ENCODE assay signal across 11 cellular contexts in the genomic region with DNA sequence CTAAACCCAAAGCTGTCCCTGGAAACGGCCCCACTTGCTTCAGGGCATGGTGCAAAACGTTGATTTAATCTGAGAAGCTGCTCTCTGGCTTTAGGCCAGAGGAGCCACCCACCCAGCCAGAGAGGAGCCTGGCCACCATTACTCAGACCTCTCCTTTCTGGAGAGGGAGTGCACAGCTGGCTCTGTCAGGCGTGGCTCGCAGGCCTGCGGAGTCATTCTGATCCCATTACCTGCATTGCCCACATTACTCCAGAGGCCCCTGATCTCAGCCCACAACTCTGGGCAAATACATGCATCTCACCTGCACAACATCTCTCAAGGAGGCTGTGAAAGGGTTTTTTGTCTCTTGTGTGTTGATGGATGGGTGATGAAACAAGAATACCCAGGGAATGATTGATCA.
DNase-seq lines count a peak whose midpoint lies in the region; ATAC-seq lines count a peak whose summit lies in the region.
"Had no signal": no experiment of that assay in that cellular context is flagged by ENCODE, and none has a peak within 500 bp of the region (broad histone marks: within the 10 kb centered on the region; RNA-seq: fewer than 3 reads in every experiment).

No MANE protein-coding gene starts in this region.

- no peaks in the 10 kb centered on the region for H3K27me3 Mint-ChIP-seq in activated naive CD4-positive, alpha-beta T cell treated with anti-CD3 and anti-CD28 coated beads for 36 hours (ENCODE audit: low read depth)

- intact Hi-C loops in activated naive CD4-positive, alpha-beta T cell treated with anti-CD3 and anti-CD28 coated beads for 36 hours (cut with micrococcal nuclease): no loop called here

- peak; percentile 78 for ATAC-seq in GM19463 (IDR thresholded peaks at IDR 0.05; ENCODE audit: unreplicated experiment)
- peak; percentile 63 for ATAC-seq in HG03571 (IDR thresholded peaks at IDR 0.05; ENCODE audit: unreplicated experiment)

- peak overlapping the region; percentile 92 for H3K27ac ChIP-seq in epithelial cell of prostate

- no peak overlapping the region for H3K4me3 Mint-ChIP-seq in activated naive CD4-positive, alpha-beta T cell treated with anti-CD3 and anti-CD28 coated beads for 36 hours
- H3K4me3 Mint-ChIP-seq: activated naive CD4-positive, alpha-beta T cell treated with anti-CD3 and anti-CD28 coated beads, Interleukin-2, amount 50 U/mL, for 24 hours had no signal

- no peaks in the 10 kb centered on the region for H3K36me3 Mint-ChIP-seq in activated naive CD4-positive, alpha-beta T cell treated with anti-CD3 and anti-CD28 coated beads for 36 hours (ENCODE audit: low read depth)
- H3K36me3 Mint-ChIP-seq: activated naive CD4-positive, alpha-beta T cell treated with anti-CD3 and anti-CD28 coated beads, Interleukin-2, amount 50 U/mL, for 24 hours had no signal

- H3K27ac Mint-ChIP-seq in activated naive CD4-positive, alpha-beta T cell treated with anti-CD3 and anti-CD28 coated beads for 36 hours: no peak overlapping the region
- H3K27ac Mint-ChIP-seq: activated naive CD4-positive, alpha-beta T cell treated with anti-CD3 and anti-CD28 coated beads, Interleukin-2, amount 50 U/mL, for 24 hours had no signal

- no peaks in the 10 kb centered on the region for H3K9me3 Mint-ChIP-seq in activated naive CD4-positive, alpha-beta T cell treated with anti-CD3 and anti-CD28 coated beads for 36 hours
- H3K9me3 Mint-ChIP-seq: activated naive CD4-positive, alpha-beta T cell treated with anti-CD3 and anti-CD28 coated beads, Interleukin-2, amount 50 U/mL, for 24 hours had no signal

- no peaks in the 10 kb centered on the region for H3K4me1 Mint-ChIP-seq in activated naive CD4-positive, alpha-beta T cell treated with anti-CD3 and anti-CD28 coated beads for 36 hours (ENCODE audit: low read depth)
- H3K4me1 Mint-ChIP-seq: activated naive CD4-positive, alpha-beta T cell treated with anti-CD3 and anti-CD28 coated beads, Interleukin-2, amount 50 U/mL, for 24 hours had no signal

- CTCF ChIA-PET in activated naive CD4-positive, alpha-beta T cell treated with anti-CD3 and anti-CD28 coated beads for 36 hours (lab: Charles Lee): no interaction called here

- peak; percentile 55 for DNase-seq in AG08395 (ENCODE audit: low spot score)
- peak; percentile 88 for DNase-seq in epithelial cell of prostate (ENCODE audit: low read depth, low spot score)
- DNase-seq in amygdala (lab: John Stamatoyannopoulos, UW): no peak
- no peak for DNase-seq in iPS-NIHi7 (ENCODE audit: extremely low spot score)
- DNase-seq in activated naive CD4-positive, alpha-beta T cell treated with anti-CD3 and anti-CD28 coated beads for 36 hours: no peak
- DNase-seq in NOMO-1 (lab: John Stamatoyannopoulos, UW; ENCODE audit: unreplicated experiment in 2 of 2): no peak
- DNase-seq: DND-41, MV-4-11 had no signal

Comparison
In these comparisons a context has a peak if more than half of its experiments do, and no peak if none do; other contexts are left out.
1. DNase-seq: peak in AG08395 (single experiment) and epithelial cell of prostate (single experiment); none in amygdala (0 of 56), iPS-NIHi7 (single experiment), activated naive CD4-positive, alpha-beta T cell treated with anti-CD3 and anti-CD28 coated beads for 36 hours (single experiment) and NOMO-1 (0 of 2).